ENCODE assay signal across 13 cellular contexts in the genomic region with DNA sequence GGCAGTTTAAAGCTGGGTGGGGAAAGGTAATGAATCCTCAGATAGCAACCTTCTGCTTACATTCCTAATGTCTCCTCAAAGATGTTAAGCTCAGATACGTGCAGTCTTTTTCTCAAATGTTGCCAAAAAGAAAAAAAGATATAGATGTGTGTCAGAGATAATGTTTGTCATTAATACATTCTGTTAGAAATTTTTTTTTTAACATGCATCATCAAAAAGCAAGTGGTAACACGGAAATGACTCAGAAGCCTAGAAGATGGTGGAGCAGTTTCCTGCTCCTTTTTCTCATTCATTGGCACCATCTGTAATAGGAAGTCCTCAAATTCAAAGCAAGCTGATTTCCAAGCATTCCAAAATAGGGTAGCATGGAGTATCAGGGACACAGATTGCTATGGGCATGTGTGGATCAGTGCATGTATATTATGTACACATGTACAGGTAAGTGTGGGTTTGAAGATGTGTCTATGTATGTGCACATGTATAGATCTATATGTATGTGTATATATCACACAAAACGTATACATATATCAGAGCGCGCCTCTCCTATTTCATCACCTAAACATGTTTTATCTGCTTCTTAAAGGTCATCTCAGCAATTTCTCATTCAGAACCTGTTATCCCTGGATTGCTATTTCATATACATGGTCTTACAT.
DNase-seq lines count a peak whose midpoint lies in the region; ATAC-seq, FAIRE-seq and TF ChIP-seq lines count a peak whose summit lies in the region.
"Had no signal": no experiment of that assay in that cellular context is flagged by ENCODE, and none has a peak within 500 bp of the region (broad histone marks: within the 10 kb centered on the region; RNA-seq: fewer than 3 reads in every experiment).

No MANE protein-coding gene starts in this region.

- no peak overlapping the region for H4K8ac ChIP-seq in H9 (replicated peaks; ENCODE audit: insufficient read length, low read depth, low read length)

- H3K14ac ChIP-seq in H9 (ENCODE audit: insufficient read depth, low read length), result no peak overlapping the region

- H3K23ac ChIP-seq in H9 (ENCODE audit: insufficient read length, low read depth, low read length), result no peak overlapping the region

- H3K27ac ChIP-seq in CD4-positive, alpha-beta T cell (ENCODE audit: low read depth, low read length), result peak overlapping the region; percentile 22
- H3K27ac ChIP-seq in naive thymus-derived CD4-positive, alpha-beta T cell (ENCODE audit: low read depth, low read length), result peak overlapping the region; percentile 29
- H3K27ac ChIP-seq in H9 (ENCODE audit: insufficient read length, low read depth, low read length), result no peak overlapping the region
- H3K27ac ChIP-seq: dorsolateral prefrontal cortex had no signal

- no peak overlapping the region for H3K56ac ChIP-seq in H9 (ENCODE audit: insufficient read length, low read depth, low read length)

- no peak overlapping the region for H2BK20ac ChIP-seq in H9 (ENCODE audit: low read depth, low read length, poor library complexity, severe bottlenecking)

- no peak overlapping the region for H2BK12ac ChIP-seq in H9 (ENCODE audit: insufficient read length, low read depth, low read length)

- H2BK15ac ChIP-seq in H9 (ENCODE audit: low read depth, low read length), result no peak overlapping the region

- peaks cover 98% of the 10 kb centered on the region for H3K36me3 Mint-ChIP-seq in CD4-positive, alpha-beta T cell (ENCODE audit: low read depth)
- H3K36me3 Mint-ChIP-seq in MCF 10A (ENCODE audit: insufficient read depth, unreplicated experiment), result peaks cover 65% of the 10 kb centered on the region
- peaks cover 13 to 69% (median 54%) of the 10 kb centered on the region in 5 donors for H3K36me3 Mint-ChIP-seq in naive thymus-derived CD4-positive, alpha-beta T cell
- H3K36me3 Mint-ChIP-seq in H9 (ENCODE audit: insufficient read depth in 1 of 3, low read depth in 3 of 3), result peaks cover 8 to 60% (median 50%) of the 10 kb centered on the region in 3 experiments; a peak in 6 of 7 replicates

- no peak overlapping the region for H3K4me3 ChIP-seq in Jurkat, Clone E6-1 (ENCODE audit: low read length)
- H3K4me3 ChIP-seq in naive thymus-derived CD4-positive, alpha-beta T cell (ENCODE audit: low read length), result no peak overlapping the region
- H3K4me3 ChIP-seq in HAP-1, result no peak overlapping the region
- H3K4me3 ChIP-seq: dorsolateral prefrontal cortex, MG63, thoracic aorta had no signal

- no peak for DNase-seq in CD4-positive, alpha-beta T cell
- peak; percentile 70 for DNase-seq in Jurkat, Clone E6-1 (ENCODE audit: low read depth, low spot score)
- peak; percentile 49 for DNase-seq in MCF 10A (ENCODE audit: unreplicated experiment)
- no peak for DNase-seq in naive thymus-derived CD4-positive, alpha-beta T cell
- DNase-seq in HAP-1 (ENCODE audit: low spot score in 2 of 2), result no peak
- no peak for DNase-seq in urothelium cell line (ENCODE audit: low spot score)
- no peak for DNase-seq in H9
- DNase-seq: dorsolateral prefrontal cortex; MG63; stimulated activated CD4-positive, alpha-beta T cell treated with anti-CD3 and anti-CD28 coated beads, Interleukin-2, amount 100 ng/mL, for 48 hours had no signal

- POLR2A ChIA-PET in CD4-positive, alpha-beta T cell (lab: Charles Lee), result no interaction called here
- POLR2A ChIA-PET in MCF 10A (lab: Yijun Ruan, JAX), result interaction anchor here (0.7 to 0.9 kb wide), 3 partner anchors 15 to 715 kb away, joined by 3 read pairs; no protein-coding TSS in a partner anchor
- POLR2A ChIA-PET in naive thymus-derived CD4-positive, alpha-beta T cell (lab: Charles Lee), result no interaction called here

- no peak overlapping the region for H2AK5ac ChIP-seq in H9 (ENCODE audit: insufficient read length, low read length)

- H3K9me3 Mint-ChIP-seq in CD4-positive, alpha-beta T cell, result no peaks in the 10 kb centered on the region
- H3K9me3 Mint-ChIP-seq in MCF 10A (ENCODE audit: unreplicated experiment), result no peaks in the 10 kb centered on the region
- H3K9me3 Mint-ChIP-seq in naive thymus-derived CD4-positive, alpha-beta T cell, result peaks cover 0 to 2% (median 0%) of the 10 kb centered on the region in 11 donors
- H3K9me3 Mint-ChIP-seq in H9, result no peaks in the 10 kb centered on the region
- H3K9me3 Mint-ChIP-seq: neural crest cell had no signal

- no peak overlapping the region for H2BK5ac ChIP-seq in H9 (ENCODE audit: insufficient read length, low read length)

- H3K4me3 Mint-ChIP-seq in CD4-positive, alpha-beta T cell, result no peak overlapping the region
- no peak overlapping the region for H3K4me3 Mint-ChIP-seq in MCF 10A (ENCODE audit: unreplicated experiment)
- H3K4me3 Mint-ChIP-seq in naive thymus-derived CD4-positive, alpha-beta T cell, result no peak overlapping the region
- no peak overlapping the region for H3K4me3 Mint-ChIP-seq in H9
- H3K4me3 Mint-ChIP-seq: neural crest cell had no signal

- H3K4ac ChIP-seq in H9 (ENCODE audit: low read depth, low read length), result no peak overlapping the region

- intact Hi-C loops in CD4-positive, alpha-beta T cell (cut with DNase I, micrococcal nuclease), result no loop called here
- intact Hi-C loops in MCF 10A (cut with micrococcal nuclease), result no loop called here
- intact Hi-C loops in naive thymus-derived CD4-positive, alpha-beta T cell (cut with micrococcal nuclease), result loop anchor here (5.0 to 10.0 kb wide), 2 partner anchors 212 to 375 kb away; a partner anchor contains a TSS

- no peak overlapping the region for H3T11ph ChIP-seq in H9 (ENCODE audit: low read length)

- peak overlapping the region; percentile 85 for H3K27ac Mint-ChIP-seq in CD4-positive, alpha-beta T cell
- peak overlapping the region; percentile 13 for H3K27ac Mint-ChIP-seq in MCF 10A (ENCODE audit: low read depth, unreplicated experiment)
- peak overlapping the region in 8 of 9 donors; percentile 66 to 88 (median 82) for H3K27ac Mint-ChIP-seq in naive thymus-derived CD4-positive, alpha-beta T cell
- no peak overlapping the region for H3K27ac Mint-ChIP-seq in H9

- in situ Hi-C loops in HAP-1 (cut with MboI; ENCODE audit: low sequenced_read_pairs), result no loop called here

- H3K4me2 ChIP-seq in H9 (ENCODE audit: insufficient read depth, insufficient read length, low read length), result no peak overlapping the region

- H3K79me2 ChIP-seq in H9 (ENCODE audit: insufficient read depth, low read length), result no peaks in the 10 kb centered on the region

- no peaks in the 10 kb centered on the region for H3K27me3 ChIP-seq in CD4-positive, alpha-beta T cell (ENCODE audit: control insufficient read depth, insufficient read depth, low read length)
- H3K27me3 ChIP-seq in naive thymus-derived CD4-positive, alpha-beta T cell (ENCODE audit: control insufficient read depth in 2 of 2, insufficient read depth in 2 of 2, low read length in 2 of 2), result no peaks in the 10 kb centered on the region
- no peaks in the 10 kb centered on the region for H3K27me3 ChIP-seq in HAP-1 (ENCODE audit: low read depth)
- H3K27me3 ChIP-seq in H9 (ENCODE audit: insufficient read depth, low read length), result no peaks in the 10 kb centered on the region
- H3K27me3 ChIP-seq: dorsolateral prefrontal cortex, MG63 had no signal

- CTCF ChIA-PET in CD4-positive, alpha-beta T cell (lab: Charles Lee), result interaction anchor here (1.8 kb wide), 1 partner anchor 10 kb away, joined by 9 read pairs; no protein-coding TSS in a partner anchor
- CTCF ChIA-PET in MCF 10A (lab: Yijun Ruan, JAX), result interaction anchor here (0.7 to 1.1 kb wide), 5 partner anchors 10 to 108 kb away, joined by 3 to 4 read pairs (median 3); no protein-coding TSS in a partner anchor
- CTCF ChIA-PET in naive thymus-derived CD4-positive, alpha-beta T cell (lab: Charles Lee), result interaction anchor here (0.6 to 1.3 kb wide), 2 partner anchors 10 to 715 kb away, joined by 3 to 6 read pairs; no protein-coding TSS in a partner anchor

- BruUV-seq in MCF 10A (replicated peaks; lab: Mats Ljungman, UMichigan), result no TSS peak

- H3K4me1 Mint-ChIP-seq in CD4-positive, alpha-beta T cell (ENCODE audit: low read depth), result peaks cover 32% of the 10 kb centered on the region
- H3K4me1 Mint-ChIP-seq in MCF 10A (ENCODE audit: insufficient read depth, unreplicated experiment) (peaks cover 15% of the 10 kb centered on the region), H9 (peaks cover 0 to 4% of the 10 kb centered on the region in 2 experiments; a peak in 2 of 4 replicates)
- peaks cover 14 to 47% (median 33%) of the 10 kb centered on the region in 7 donors for H3K4me1 Mint-ChIP-seq in naive thymus-derived CD4-positive, alpha-beta T cell

- H2BK120ac ChIP-seq in H9 (ENCODE audit: low read depth, low read length, poor library complexity, severe bottlenecking), result no peak overlapping the region

- no peak overlapping the region for H4K91ac ChIP-seq in H9 (ENCODE audit: insufficient read length, low read depth, low read length)

- no peaks in the 10 kb centered on the region for H3K9me3 ChIP-seq in CD4-positive, alpha-beta T cell (ENCODE audit: control insufficient read depth, low read length)
- H3K9me3 ChIP-seq in naive thymus-derived CD4-positive, alpha-beta T cell (ENCODE audit: control insufficient read depth in 2 of 3, low read length in 3 of 3), result no peaks in the 10 kb centered on the region
- no peaks in the 10 kb centered on the region for H3K9me3 ChIP-seq in HAP-1
- no peaks in the 10 kb centered on the region for H3K9me3 ChIP-seq in H9 (ENCODE audit: control insufficient read depth, low read depth, low read length)
- H3K9me3 ChIP-seq: MG63, thoracic aorta had no signal

- no peaks in the 10 kb centered on the region for H3K23me2 ChIP-seq in H9 (ENCODE audit: insufficient read length, low read depth, low read length, poor library complexity, severe bottlenecking)

- no peak overlapping the region for H3K18ac ChIP-seq in H9 (ENCODE audit: insufficient read length, low read depth, low read length)

- H3K79me1 ChIP-seq in H9 (ENCODE audit: insufficient read depth, low read depth, low read length, poor library complexity, severe bottlenecking), result no peaks in the 10 kb centered on the region

- H3K4me1 ChIP-seq in naive thymus-derived CD4-positive, alpha-beta T cell (ENCODE audit: control insufficient read depth in 2 of 2, insufficient read depth in 2 of 2, low read length in 2 of 2), result peaks cover 4 to 10% of the 10 kb centered on the region in 2 donors
- H3K4me1 ChIP-seq in HAP-1, result no peaks in the 10 kb centered on the region
- no peaks in the 10 kb centered on the region for H3K4me1 ChIP-seq in H9 (ENCODE audit: insufficient read depth, low read length)

- H4K20me1 ChIP-seq in H9 (ENCODE audit: control insufficient read depth, insufficient read depth, insufficient read length), result no peaks in the 10 kb centered on the region

- peaks cover 19 to 70% (median 35%) of the 10 kb centered on the region in 3 experiments for H3K36me3 ChIP-seq in naive thymus-derived CD4-positive, alpha-beta T cell (ENCODE audit: control insufficient read depth in 2 of 3, insufficient read depth in 3 of 3, low read length in 3 of 3)
- peaks cover 40% of the 10 kb centered on the region for H3K36me3 ChIP-seq in HAP-1 (replicated peaks)

- H4K5ac ChIP-seq in H9 (ENCODE audit: insufficient read length, low read depth, low read length), result no peak overlapping the region

- no peak overlapping the region for H3K9ac ChIP-seq in H9 (ENCODE audit: extremely low read depth, insufficient read length, low read length)

- no peak for FAIRE-seq in urothelium cell line (lab: Jason Lieb, UNC)

- ATAC-seq in CD4-positive, alpha-beta T cell (ENCODE audit: poor library complexity), result peak; percentile 84
- ATAC-seq in naive thymus-derived CD4-positive, alpha-beta T cell, result peak; percentile 67
- no peak for ATAC-seq in GM19351 (IDR thresholded peaks at IDR 0.05; ENCODE audit: unreplicated experiment)

- WGBS in H9 (ENCODE audit: extremely low coverage, insufficient read length, low lambda C conversion rate), result no CpG with 5 or more reads among the region's 5 CpGs

- no peak overlapping the region for H2AFZ ChIP-seq in H9 (ENCODE audit: low read length)

- TF ChIP-seq CTCF in CD4-positive, alpha-beta T cell (IDR thresholded peaks at IDR 0.05), result no peak
- TF ChIP-seq CTCF in MCF 10A (IDR thresholded peaks at IDR 0.05; ENCODE audit: unreplicated experiment) (no peak), H9 (conservative IDR thresholded peaks at IDR 0.05) (no peak)

- H3K27me3 Mint-ChIP-seq in CD4-positive, alpha-beta T cell, result no peaks in the 10 kb centered on the region
- no peaks in the 10 kb centered on the region for H3K27me3 Mint-ChIP-seq in MCF 10A (ENCODE audit: insufficient read depth, unreplicated experiment)
- H3K27me3 Mint-ChIP-seq in naive thymus-derived CD4-positive, alpha-beta T cell, result no peaks in the 10 kb centered on the region
- no peaks in the 10 kb centered on the region for H3K27me3 Mint-ChIP-seq in H9 (ENCODE audit: low read depth)

Comparison
In these comparisons a context has a peak if more than half of its experiments do, and no peak if none do; other contexts are left out.
1. DNase-seq: peak in Jurkat, Clone E6-1 (single experiment) and MCF 10A (single experiment); none in CD4-positive, alpha-beta T cell (0 of 10), naive thymus-derived CD4-positive, alpha-beta T cell (0 of 9), HAP-1 (0 of 2), urothelium cell line (single experiment) and H9 (single experiment).
2. H3K27ac Mint-ChIP-seq: peak in CD4-positive, alpha-beta T cell (single experiment), MCF 10A (single experiment) and naive thymus-derived CD4-positive, alpha-beta T cell (8 of 9); none in H9 (0 of 3).
3. intact Hi-C loops: an anchor here in naive thymus-derived CD4-positive, alpha-beta T cell (5.0 to 10.0 kb wide); none called in CD4-positive, alpha-beta T cell and MCF 10A.